12 cellular contexts compared by ENCODE assay signal in genomic region chr5:475704-476101, GRCh38. TPM values are rescaled to one million over a fixed set of nuclear protein-coding genes. Genes with fewer than 3 reads are reported as not detected.
A peak's percentile ranks its signal among the peaks of the same experiment; 100 is the strongest.
DNase-seq lines count a peak whose midpoint lies in the region; ATAC-seq, FAIRE-seq and TF ChIP-seq lines count a peak whose summit lies in the region.
"Had no signal": no experiment of that assay in that cellular context is flagged by ENCODE, and none has a peak within 500 bp of the region (broad histone marks: within the 10 kb centered on the region; RNA-seq: fewer than 3 reads in every experiment).

No MANE protein-coding gene starts in this region.

- peaks cover 3% of the 10 kb centered on the region for H3K79me2 ChIP-seq in HepG2 (ENCODE audit: insufficient read depth, low read length)

- H3K9me3 ChIP-seq in HepG2 (ENCODE audit: low read length), result no peaks in the 10 kb centered on the region
- H3K9me3 ChIP-seq in prostate gland, result no peaks in the 10 kb centered on the region

- peaks cover 7% of the 10 kb centered on the region for H3K36me3 Mint-ChIP-seq in activated naive CD4-positive, alpha-beta T cell treated with anti-CD3 and anti-CD28 coated beads for 36 hours (ENCODE audit: low read depth)
- no peaks in the 10 kb centered on the region for H3K36me3 Mint-ChIP-seq in activated B cell treated with CpG ODN at 0.5 μM for 24 hours (ENCODE audit: low read depth)
- peaks cover 67 to 73% of the 10 kb centered on the region in 2 donors for H3K36me3 Mint-ChIP-seq in stimulated activated naive B cell treated with anti-CD40 and anti-IgM and Interleukin-4, amounts not matched to agents 10 μg/mL and 1 μg/mL and 100 μg/mL, for 72 hours

- H3K27me3 Mint-ChIP-seq in activated naive CD4-positive, alpha-beta T cell treated with anti-CD3 and anti-CD28 coated beads for 36 hours (ENCODE audit: low read depth), result peaks cover 2% of the 10 kb centered on the region
- peaks cover 24% of the 10 kb centered on the region for H3K27me3 Mint-ChIP-seq in activated B cell treated with CpG ODN at 0.5 μM for 24 hours
- peaks cover 20 to 62% of the 10 kb centered on the region in 2 donors for H3K27me3 Mint-ChIP-seq in stimulated activated naive B cell treated with anti-CD40 and anti-IgM and Interleukin-4, amounts not matched to agents 10 μg/mL and 1 μg/mL and 100 μg/mL, for 72 hours

- ATAC-seq in activated B cell treated with CpG ODN at 0.5 μM for 24 hours (ENCODE audit: low read depth), result no peak
- no peak for ATAC-seq in HepG2
- ATAC-seq in stimulated activated naive B cell treated with anti-CD40 and anti-IgM and Interleukin-4, amounts not matched to agents 10 μg/mL and 1 μg/mL and 100 μg/mL, for 72 hours (replicated peaks), result no peak
- ATAC-seq in HG03571 (IDR thresholded peaks at IDR 0.05; ENCODE audit: unreplicated experiment), result no peak
- ATAC-seq: foreskin keratinocyte had no signal

- peaks cover 17% of the 10 kb centered on the region for H3K4me1 Mint-ChIP-seq in activated naive CD4-positive, alpha-beta T cell treated with anti-CD3 and anti-CD28 coated beads for 36 hours (ENCODE audit: low read depth)
- peaks cover 22% of the 10 kb centered on the region for H3K4me1 Mint-ChIP-seq in activated B cell treated with CpG ODN at 0.5 μM for 24 hours
- H3K4me1 Mint-ChIP-seq in stimulated activated naive B cell treated with anti-CD40 and anti-IgM and Interleukin-4, amounts not matched to agents 10 μg/mL and 1 μg/mL and 100 μg/mL, for 72 hours, result peaks cover 39 to 69% of the 10 kb centered on the region in 2 donors

- no CpG with 5 or more reads among the region's 8 CpGs for WGBS in HepG2 (ENCODE audit: low lambda C conversion rate)
- WGBS in prostate gland, result 76% methylated on average over 5 of the region's 8 CpGs

- H4K20me1 ChIP-seq in HepG2 (ENCODE audit: insufficient read depth, low read length), result peaks cover 4% of the 10 kb centered on the region; the same call in 1 of the 2 replicates

- TF ChIP-seq EP300 in HepG2 (IDR thresholded peaks at IDR 0.05; ENCODE audit: low read depth in 2 of 2, low read length in 2 of 2) (no peak), HepG2 (CRISPR knock-in tag; IDR thresholded peaks at IDR 0.05; ENCODE audit: borderline replicate concordance) (no peak)

- H3K36me3 ChIP-seq in HepG2 (replicated peaks in 1 of 2; ENCODE audit: control insufficient read depth in 1 of 2, insufficient read depth in 2 of 2, low read length in 2 of 2) (peaks cover 0 to 4% of the 10 kb centered on the region in 2 experiments; a peak in 1 of 5 replicates), prostate gland (no peaks in the 10 kb centered on the region)

- in situ Hi-C loops in HepG2 (cut with HindIII; ENCODE audit: extremely low pct_ligation_motif_present, low pct_unique_long_range_greater_than_20kb), result no loop called here

- DNase-seq in activated naive CD4-positive, alpha-beta T cell treated with anti-CD3 and anti-CD28 coated beads for 36 hours, result no peak
- DNase-seq in activated naive CD4-positive, alpha-beta T cell treated with Interleukin-2 at 50 U/mL for 16 hours, result no peak
- no peak for DNase-seq in activated B cell treated with CpG ODN at 0.5 μM for 24 hours
- DNase-seq in HepG2 (ENCODE audit: low spot score), result no peak
- no peak for DNase-seq in stimulated activated naive B cell treated with anti-CD40 and anti-IgM and Interleukin-4, amounts not matched to agents 10 μg/mL and 1 μg/mL and 100 μg/mL, for 72 hours
- no peak for DNase-seq in prostate gland (ENCODE audit: low spot score)
- no peak for DNase-seq in UCSD-AML1 (lab: John Stamatoyannopoulos, UW; ENCODE audit: unreplicated experiment)
- DNase-seq: effector CD4-positive, alpha-beta T cell; foreskin keratinocyte; KBM-7; NCI-H82 had no signal

- TF ChIP-seq RAD21 in HepG2 (CRISPR knock-in tag; IDR thresholded peaks at IDR 0.05), result no peak

- H3K9me3 Mint-ChIP-seq in activated naive CD4-positive, alpha-beta T cell treated with anti-CD3 and anti-CD28 coated beads for 36 hours, result no peaks in the 10 kb centered on the region
- H3K9me3 Mint-ChIP-seq in activated B cell treated with CpG ODN at 0.5 μM for 24 hours, result no peaks in the 10 kb centered on the region
- no peaks in the 10 kb centered on the region for H3K9me3 Mint-ChIP-seq in stimulated activated naive B cell treated with anti-CD40 and anti-IgM and Interleukin-4, amounts not matched to agents 10 μg/mL and 1 μg/mL and 100 μg/mL, for 72 hours

- no peak overlapping the region for H2AFZ ChIP-seq in HepG2 (ENCODE audit: low read length)

- peak overlapping the region; percentile 46 for H3K4me3 Mint-ChIP-seq in activated naive CD4-positive, alpha-beta T cell treated with anti-CD3 and anti-CD28 coated beads for 36 hours
- peak overlapping the region; percentile 24 for H3K4me3 Mint-ChIP-seq in activated B cell treated with CpG ODN at 0.5 μM for 24 hours
- peak overlapping the region; percentile 87 to 90 for H3K4me3 Mint-ChIP-seq in stimulated activated naive B cell treated with anti-CD40 and anti-IgM and Interleukin-4, amounts not matched to agents 10 μg/mL and 1 μg/mL and 100 μg/mL, for 72 hours

- H3K4me3 ChIP-seq in HepG2 (replicated peaks in 1 of 3; ENCODE audit: insufficient read depth in 1 of 3, low read depth in 2 of 3, low read length in 3 of 3) (no peak overlapping the region), prostate gland (no peak overlapping the region)

- no peak for FAIRE-seq in HepG2 (lab: Jason Lieb, UNC)

- H3K4me2 ChIP-seq in HepG2 (ENCODE audit: low read depth, low read length), result no peak overlapping the region

- POLR2A ChIA-PET in activated B cell treated with CpG ODN at 0.5 μM for 24 hours (lab: Charles Lee), result no interaction called here
- POLR2A ChIA-PET in HepG2 (lab: Yijun Ruan, JAX), result no interaction called here

- H3K4me1 ChIP-seq in HepG2 (ENCODE audit: insufficient read depth, low read length) (peaks cover 30% of the 10 kb centered on the region), prostate gland (replicated peaks) (peaks cover 12% of the 10 kb centered on the region)
- H3K4me1 ChIP-seq: foreskin keratinocyte had no signal

- intact Hi-C loops in activated naive CD4-positive, alpha-beta T cell treated with anti-CD3 and anti-CD28 coated beads for 36 hours (cut with micrococcal nuclease), result loop anchor here (10.0 kb wide), 2 partner anchors 629 to 869 kb away; partner anchors contain the start of gene CLPTM1L
- intact Hi-C loops in activated B cell treated with CpG ODN at 0.5 μM for 24 hours (cut with micrococcal nuclease) (no loop called here), HepG2 (cut with micrococcal nuclease; ENCODE audit: unreplicated experiment) (no loop called here), prostate gland (cut with DNase I) (loop anchor here (10.0 kb wide), 2 partner anchors 139 to 419 kb away; partner anchors contain the start of genes BRD9, CEP72 and TRIP13)

- TF ChIP-seq POLR2A in HepG2 (IDR thresholded peaks at IDR 0.05; ENCODE audit: insufficient read depth in 1 of 2, low read depth in 2 of 2, low read length in 2 of 2) (no peak), prostate gland (IDR thresholded peaks at IDR 0.05) (no peak)

- H3K27ac ChIP-seq in HepG2 (ENCODE audit: extremely low read length, insufficient read depth, low read length) (no peak overlapping the region), prostate gland (no peak overlapping the region)
- H3K27ac ChIP-seq: foreskin keratinocyte had no signal

- no peak overlapping the region for H3K27ac Mint-ChIP-seq in activated naive CD4-positive, alpha-beta T cell treated with anti-CD3 and anti-CD28 coated beads for 36 hours
- no peak overlapping the region for H3K27ac Mint-ChIP-seq in activated B cell treated with CpG ODN at 0.5 μM for 24 hours
- H3K27ac Mint-ChIP-seq in stimulated activated naive B cell treated with anti-CD40 and anti-IgM and Interleukin-4, amounts not matched to agents 10 μg/mL and 1 μg/mL and 100 μg/mL, for 72 hours, result peak overlapping the region; percentile 89

- no TSS peak for BruUV-seq in HepG2 (replicated peaks; lab: Mats Ljungman, UMichigan)

- TF ChIP-seq CTCF in activated B cell treated with CpG ODN at 0.5 μM for 24 hours (IDR thresholded peaks at IDR 0.05), result no peak
- no peak for TF ChIP-seq CTCF in HepG2 (CRISPR knock-in tag; IDR thresholded peaks at IDR 0.05)
- TF ChIP-seq CTCF in prostate gland (IDR thresholded peaks at IDR 0.05), result no peak

- CTCF ChIA-PET in activated naive CD4-positive, alpha-beta T cell treated with anti-CD3 and anti-CD28 coated beads for 36 hours (lab: Charles Lee), result interaction anchor here (0.6 kb wide), 1 partner anchor 459 kb away, joined by 4 read pairs; no protein-coding TSS in a partner anchor
- CTCF ChIA-PET in activated B cell treated with CpG ODN at 0.5 μM for 24 hours (lab: Charles Lee), result no interaction called here
- CTCF ChIA-PET in HepG2 (lab: Yijun Ruan, JAX; ENCODE audit: low intra/inter-chr PET ratio, low total read pairs), result no interaction called here

- H3K27me3 ChIP-seq in HepG2 (ENCODE audit: control insufficient read depth in 1 of 2, insufficient read depth in 2 of 2, low read length in 2 of 2), result peaks cover 16 to 60% of the 10 kb centered on the region in 2 experiments
- H3K27me3 ChIP-seq in prostate gland (replicated peaks; ENCODE audit: insufficient read depth), result peaks cover 2% of the 10 kb centered on the region

- no peak overlapping the region for H3K9ac ChIP-seq in HepG2 (ENCODE audit: insufficient read depth, low read depth, low read length)

RNA-seq across cellular contexts. Expression of gene EXOC3, which starts 32.7 kb away (rescaled TPM):
- 10 to 100 TPM; 41.6 to 41.7 TPM for total RNA-seq in activated naive CD4-positive, alpha-beta T cell treated with anti-CD3 and anti-CD28 coated beads for 36 hours
- total RNA-seq in activated B cell treated with CpG ODN at 0.5 μM for 24 hours, result 75.9 and 79.6 TPM in 2 replicates
- total RNA-seq in HepG2 (2016; rRNA removed; fragmentation: Illumina TruSeq; extraction: Trizol), result 16.0 and 20.5 TPM in 2 replicates
- total RNA-seq in HepG2 (2016; cell fraction: cytosol; rRNA removed; fragmentation: Illumina TruSeq; extraction: Trizol; ENCODE audit: low read depth), result 7.2 and 7.9 TPM in 2 replicates
- 14.6 and 19.5 TPM in 2 replicates for total RNA-seq in HepG2 (2016; cell fraction: insoluble cytoplasmic fraction; rRNA removed; fragmentation: Illumina TruSeq; extraction: Trizol)
- 13.8 and 14.1 TPM in 2 replicates for total RNA-seq in HepG2 (2016; cell fraction: membrane; rRNA removed; fragmentation: Illumina TruSeq; extraction: Trizol)
- total RNA-seq in HepG2 (2016; cell fraction: nucleus; rRNA removed; fragmentation: Illumina TruSeq; extraction: Trizol), result 11.2 and 13.3 TPM in 2 replicates
- polyA plus RNA-seq in HepG2 (2011; rRNA removed), result 9.2 and 11.8 TPM in 2 replicates
- 6.8 and 8.3 TPM in 2 replicates for polyA plus RNA-seq in HepG2 (2011; cell fraction: cytosol; rRNA removed)
- 26.9 and 28.5 TPM in 2 replicates for polyA plus RNA-seq in HepG2 (2011; cell fraction: nucleus; rRNA removed)
- 14.6 and 15.2 TPM in 2 replicates for polyA plus RNA-seq in HepG2 (2012)
- polyA plus RNA-seq in HepG2 (2016; cell fraction: cytosol; fragmentation: Illumina TruSeq; extraction: Trizol; ENCODE audit: low read depth), result 5.5 and 5.9 TPM in 2 replicates
- 14.3 and 16.5 TPM in 2 replicates for polyA plus RNA-seq in HepG2 (2016; cell fraction: insoluble cytoplasmic fraction; fragmentation: Illumina TruSeq; extraction: Trizol; ENCODE audit: low read depth)
- polyA plus RNA-seq in HepG2 (2016; cell fraction: membrane; fragmentation: Illumina TruSeq; extraction: Trizol; ENCODE audit: low read depth), result 7.8 and 8.8 TPM in 2 replicates
- polyA plus RNA-seq in HepG2 (2016; cell fraction: nucleus; fragmentation: Illumina TruSeq; extraction: Trizol; ENCODE audit: insufficient read depth, low read depth), result 28.1 and 32.7 TPM in 2 replicates
- polyA minus RNA-seq in HepG2 (2011; rRNA and poly(A)+ RNA removed; ENCODE audit: low replicate concordance), result 15.9 and 55.4 TPM in 2 replicates
- 6.1 and 7.2 TPM in 2 replicates for polyA minus RNA-seq in HepG2 (2011; cell fraction: cytosol; rRNA and poly(A)+ RNA removed)
- polyA minus RNA-seq in HepG2 (2011; cell fraction: nucleus; rRNA and poly(A)+ RNA removed), result 12.9 and 14.2 TPM in 2 replicates
- total RNA-seq in prostate gland, result 10 to 100 TPM; 44.3 to 79.7 TPM

RNA-seq across cellular contexts. Expression of gene SLC9A3, which starts 48.5 kb away (rescaled TPM):
- 1 to 10 TPM; 1.6 to 2.3 TPM for total RNA-seq in activated naive CD4-positive, alpha-beta T cell treated with anti-CD3 and anti-CD28 coated beads for 36 hours
- 0.20 and 0.42 TPM in 2 replicates for total RNA-seq in activated B cell treated with CpG ODN at 0.5 μM for 24 hours
- total RNA-seq in HepG2 (2016; rRNA removed; fragmentation: Illumina TruSeq; extraction: Trizol), result 1.2 and 1.8 TPM in 2 replicates
- 0.30 and 0.35 TPM in 2 replicates for total RNA-seq in HepG2 (2016; cell fraction: cytosol; rRNA removed; fragmentation: Illumina TruSeq; extraction: Trizol; ENCODE audit: low read depth)
- 1.3 and 1.6 TPM in 2 replicates for total RNA-seq in HepG2 (2016; cell fraction: insoluble cytoplasmic fraction; rRNA removed; fragmentation: Illumina TruSeq; extraction: Trizol)
- 1.5 and 1.9 TPM in 2 replicates for total RNA-seq in HepG2 (2016; cell fraction: membrane; rRNA removed; fragmentation: Illumina TruSeq; extraction: Trizol)
- total RNA-seq in HepG2 (2016; cell fraction: nucleus; rRNA removed; fragmentation: Illumina TruSeq; extraction: Trizol), result 1.1 and 1.2 TPM in 2 replicates
- polyA plus RNA-seq in HepG2 (2011; rRNA removed), result 1.5 and 1.9 TPM in 2 replicates
- 1.4 TPM in 2 replicates for polyA plus RNA-seq in HepG2 (2011; cell fraction: cytosol; rRNA removed)
- 2.2 and 2.4 TPM in 2 replicates for polyA plus RNA-seq in HepG2 (2011; cell fraction: nucleus; rRNA removed)
- 1.1 and 1.4 TPM in 2 replicates for polyA plus RNA-seq in HepG2 (2012)
- 0.37 and 0.43 TPM in 2 replicates for polyA plus RNA-seq in HepG2 (2016; cell fraction: cytosol; fragmentation: Illumina TruSeq; extraction: Trizol; ENCODE audit: low read depth)
- 1.7 and 1.8 TPM in 2 replicates for polyA plus RNA-seq in HepG2 (2016; cell fraction: insoluble cytoplasmic fraction; fragmentation: Illumina TruSeq; extraction: Trizol; ENCODE audit: low read depth)
- 1.4 and 1.6 TPM in 2 replicates for polyA plus RNA-seq in HepG2 (2016; cell fraction: membrane; fragmentation: Illumina TruSeq; extraction: Trizol; ENCODE audit: low read depth)
- 1.9 and 2.4 TPM in 2 replicates for polyA plus RNA-seq in HepG2 (2016; cell fraction: nucleus; fragmentation: Illumina TruSeq; extraction: Trizol; ENCODE audit: insufficient read depth, low read depth)
- polyA minus RNA-seq in HepG2 (2011; rRNA and poly(A)+ RNA removed; ENCODE audit: low replicate concordance), result 0.76 and 1.0 TPM in 2 replicates
- polyA minus RNA-seq in HepG2 (2011; cell fraction: cytosol; rRNA and poly(A)+ RNA removed), result 0.35 and 0.49 TPM in 2 replicates
- polyA minus RNA-seq in HepG2 (2011; cell fraction: nucleus; rRNA and poly(A)+ RNA removed), result 0.99 and 1.0 TPM in 2 replicates
- 1 to 10 TPM; 4.3 to 5.3 TPM for total RNA-seq in prostate gland

Comparison
In these comparisons a context has a peak if more than half of its experiments do, and no peak if none do; other contexts are left out.
1. H3K4me3 Mint-ChIP-seq: peak in every context shown above with its lines; median percentile 88 in stimulated activated naive B cell treated with anti-CD40 and anti-IgM and Interleukin-4, amounts not matched to agents 10 μg/mL and 1 μg/mL and 100 μg/mL, for 72 hours; 46 in activated naive CD4-positive, alpha-beta T cell treated with anti-CD3 and anti-CD28 coated beads for 36 hours; 24 in activated B cell treated with CpG ODN at 0.5 μM for 24 hours.
2. intact Hi-C loops: an anchor here in activated naive CD4-positive, alpha-beta T cell treated with anti-CD3 and anti-CD28 coated beads for 36 hours (10.0 kb wide) and prostate gland (10.0 kb wide); none called in activated B cell treated with CpG ODN at 0.5 μM for 24 hours and HepG2.